In the genomic region with DNA sequence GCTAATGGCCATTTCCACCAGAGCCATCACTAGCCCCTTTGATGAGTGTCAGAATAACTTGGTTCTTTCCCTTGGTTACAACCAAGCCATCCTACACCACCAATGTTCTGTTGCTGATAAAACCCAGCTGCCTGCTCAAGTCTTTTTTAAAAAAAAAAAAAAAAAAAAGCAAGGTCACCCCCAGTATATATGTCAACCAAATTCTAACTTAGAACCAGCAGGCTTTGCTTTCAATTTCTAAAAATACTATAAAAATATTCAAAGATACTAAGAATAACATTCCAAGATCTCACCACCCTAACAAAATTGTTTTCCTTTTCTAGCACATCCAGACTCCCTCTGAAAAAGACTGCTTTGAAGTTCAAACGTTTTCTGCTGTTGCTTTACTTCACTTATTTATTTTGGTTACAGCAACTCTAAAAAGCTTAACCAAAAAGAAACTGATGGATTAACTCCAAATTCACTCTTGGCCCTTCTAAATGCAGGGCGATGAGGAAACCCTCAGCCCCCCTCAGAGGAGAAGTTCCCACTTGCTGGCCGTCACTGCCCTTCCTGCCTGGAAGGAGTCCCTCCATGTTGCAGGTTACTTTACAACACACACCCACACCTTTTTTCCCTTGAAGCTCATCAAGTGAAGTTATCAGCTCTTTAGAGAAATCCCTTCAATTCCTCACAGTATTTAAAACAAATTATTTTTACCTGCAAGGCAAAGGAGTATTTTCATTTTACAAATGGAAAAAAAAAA, we compare ENCODE assay signal across 15 cellular contexts. TPM values are rescaled to one million over a fixed set of nuclear protein-coding genes. Genes with fewer than 3 reads are reported as not detected.
DNase-seq lines count a peak whose midpoint lies in the region; ATAC-seq and TF ChIP-seq lines count a peak whose summit lies in the region.
"Had no signal": no experiment of that assay in that cellular context is flagged by ENCODE, and none has a peak within 500 bp of the region (broad histone marks: within the 10 kb centered on the region; RNA-seq: fewer than 3 reads in every experiment).

No MANE protein-coding gene starts in this region.

- H3K27me3 Mint-ChIP-seq in CD4-positive, CD25-positive, alpha-beta regulatory T cell: no peaks in the 10 kb centered on the region

- 11% methylated on average over 3 of the region's 3 CpGs for WGBS in esophagus muscularis mucosa

- peak overlapping the region in 2 of 4 donors; percentile 27 to 80 for H3K4me3 Mint-ChIP-seq in CD4-positive, CD25-positive, alpha-beta regulatory T cell

- H3F3A ChIP-seq in Loucy (ENCODE audit: low read depth): no peaks in the 10 kb centered on the region

- peaks cover 20% of the 10 kb centered on the region for H4K20me1 ChIP-seq in Loucy (ENCODE audit: insufficient read depth, low read length, poor library complexity, severe bottlenecking)

- in situ Hi-C loops in GM13976 (cut with MboI; ENCODE audit: low sequenced_read_pairs, unreplicated experiment): no loop called here

- H3K9ac ChIP-seq in Loucy (ENCODE audit: low read depth, low read length, poor library complexity, severe bottlenecking) (no peak overlapping the region), parathyroid adenoma (no peak overlapping the region)

- H3K36me3 ChIP-seq in CD4-positive, CD25-positive, alpha-beta regulatory T cell (ENCODE audit: control insufficient read depth, insufficient read depth, low read length): no peaks in the 10 kb centered on the region
- H3K36me3 ChIP-seq in Loucy (ENCODE audit: insufficient read depth, low read length) (no peaks in the 10 kb centered on the region), esophagus muscularis mucosa (no peaks in the 10 kb centered on the region), parathyroid adenoma (ENCODE audit: control insufficient read depth, insufficient read depth, low read length) (no peaks in the 10 kb centered on the region), Peyer's patch (no peaks in the 10 kb centered on the region)
- H3K36me3 ChIP-seq: heart left ventricle had no signal

- no peak for TF ChIP-seq EP300 in esophagus muscularis mucosa (IDR thresholded peaks at IDR 0.05)

- H3K27ac Mint-ChIP-seq in CD4-positive, CD25-positive, alpha-beta regulatory T cell: peak overlapping the region; percentile 26 to 86 (median 78)

- intact Hi-C loops in esophagus muscularis mucosa (cut with DNase I): no loop called here

- peaks cover 44% of the 10 kb centered on the region for H3K4me1 ChIP-seq in CD4-positive, CD25-positive, alpha-beta regulatory T cell (ENCODE audit: control insufficient read depth, insufficient read depth, low read length, poor library complexity, severe bottlenecking)
- H3K4me1 ChIP-seq in Loucy (ENCODE audit: insufficient read depth, low read length, poor library complexity, severe bottlenecking) (peaks cover 50% of the 10 kb centered on the region), esophagus muscularis mucosa (peaks cover 13 to 26% (median 20%) of the 10 kb centered on the region in 4 donors), parathyroid adenoma (peaks cover 4% of the 10 kb centered on the region), Peyer's patch (peaks cover 0 to 4% (median 0%) of the 10 kb centered on the region in 4 donors)

- TF ChIP-seq POLR2A in esophagus muscularis mucosa (IDR thresholded peaks at IDR 0.05; ENCODE audit: low read depth) (no peak), Peyer's patch (IDR thresholded peaks at IDR 0.05) (no peak)

- DNase-seq in CD4-positive, CD25-positive, alpha-beta regulatory T cell: no peak
- DNase-seq in esophagus muscularis mucosa (ENCODE audit: extremely low spot score) (no peak), GM13976 (ENCODE audit: low spot score) (no peak), Peyer's patch (no peak)
- DNase-seq: AML-193, heart left ventricle, left colon, NCI-H1417 treated with DMSO at 0.1 percent for 48 hours, NCI-H524 treated with DMSO at 0.1 percent for 48 hours, T-helper 9 cell had no signal

- TF ChIP-seq CTCF in Loucy (conservative IDR thresholded peaks at IDR 0.05; ENCODE audit: low read length) (no peak), esophagus muscularis mucosa (IDR thresholded peaks at IDR 0.05) (no peak), parathyroid adenoma (IDR thresholded peaks at IDR 0.05) (no peak), GM13976 (IDR thresholded peaks at IDR 0.05; ENCODE audit: borderline replicate concordance, control extremely low read depth, extremely low read depth, insufficient read depth, missing control alignments) (no peak), Peyer's patch (IDR thresholded peaks at IDR 0.05) (no peak)

- H3K79me2 ChIP-seq in Loucy (ENCODE audit: insufficient read depth, low read length): peaks cover 91% of the 10 kb centered on the region
- H3K79me2 ChIP-seq in parathyroid adenoma: peaks cover 31% of the 10 kb centered on the region

- H3K4me2 ChIP-seq in Loucy (ENCODE audit: low read depth, low read length, poor library complexity, severe bottlenecking): peak overlapping the region; percentile 48
- H3K4me2 ChIP-seq in parathyroid adenoma (ENCODE audit: low read length): no peak overlapping the region

- H3K27me3 ChIP-seq in CD4-positive, CD25-positive, alpha-beta regulatory T cell (ENCODE audit: control insufficient read depth, insufficient read depth, low read length): no peaks in the 10 kb centered on the region
- H3K27me3 ChIP-seq in Loucy (ENCODE audit: insufficient read depth, low read length, poor library complexity, severe bottlenecking) (no peaks in the 10 kb centered on the region), esophagus muscularis mucosa (no peaks in the 10 kb centered on the region), parathyroid adenoma (ENCODE audit: control insufficient read depth, insufficient read depth, low read length) (no peaks in the 10 kb centered on the region), Peyer's patch (no peaks in the 10 kb centered on the region)
- H3K27me3 ChIP-seq: heart left ventricle had no signal

- no peaks in the 10 kb centered on the region for H3K9me3 Mint-ChIP-seq in CD4-positive, CD25-positive, alpha-beta regulatory T cell

- H3K4me1 Mint-ChIP-seq in CD4-positive, CD25-positive, alpha-beta regulatory T cell: peaks cover 31 to 94% (median 59%) of the 10 kb centered on the region in 4 donors

- no peaks in the 10 kb centered on the region for H3K9me2 ChIP-seq in Loucy (replicated peaks; ENCODE audit: low read depth, low read length)

- ATAC-seq in CD4-positive, CD25-positive, alpha-beta regulatory T cell (ENCODE audit: low read depth in 2 of 2): no peak
- no peak for ATAC-seq in GM18907 (IDR thresholded peaks at IDR 0.05; ENCODE audit: unreplicated experiment)
- no peak for ATAC-seq in HG03039 (IDR thresholded peaks at IDR 0.05; ENCODE audit: unreplicated experiment)
- ATAC-seq: heart left ventricle, left colon had no signal

- peak overlapping the region; percentile 11 for H3K4me3 ChIP-seq in CD4-positive, CD25-positive, alpha-beta regulatory T cell (ENCODE audit: low read depth, low read length)
- H3K4me3 ChIP-seq in Loucy (ENCODE audit: low read length, poor library complexity, severe bottlenecking) (no peak overlapping the region), esophagus muscularis mucosa (peak overlapping the region; percentile 12 to 36 (median 24)), parathyroid adenoma (ENCODE audit: low read depth, low read length) (no peak overlapping the region), Peyer's patch (no peak overlapping the region)

- H3K9me3 ChIP-seq in CD4-positive, CD25-positive, alpha-beta regulatory T cell (ENCODE audit: control insufficient read depth in 2 of 2, low read length in 2 of 2): no peaks in the 10 kb centered on the region
- H3K9me3 ChIP-seq in Loucy (ENCODE audit: insufficient read depth, low read depth, low read length) (no peaks in the 10 kb centered on the region), esophagus muscularis mucosa (no peaks in the 10 kb centered on the region), parathyroid adenoma (ENCODE audit: control insufficient read depth, low read length) (no peaks in the 10 kb centered on the region), Peyer's patch (no peaks in the 10 kb centered on the region)
- H3K9me3 ChIP-seq: heart left ventricle had no signal

- no peak overlapping the region for H3K27ac ChIP-seq in CD4-positive, CD25-positive, alpha-beta regulatory T cell (ENCODE audit: insufficient read depth, low read length, poor library complexity, severe bottlenecking)
- H3K27ac ChIP-seq in esophagus muscularis mucosa (replicated peaks in 1 of 4) (peak overlapping the region; percentile 54 to 73 (median 71)), parathyroid adenoma (no peak overlapping the region), Peyer's patch (no peak overlapping the region)
- H3K27ac ChIP-seq: RWPE1 had no signal

- peaks cover 21% of the 10 kb centered on the region for H3K36me3 Mint-ChIP-seq in CD4-positive, CD25-positive, alpha-beta regulatory T cell

- no peak overlapping the region for H2AFZ ChIP-seq in Loucy (ENCODE audit: low read length)
- H2AFZ ChIP-seq in parathyroid adenoma: peak overlapping the region; percentile 41

RNA-seq across cellular contexts. Expression of a gene that starts 10.8 kb away (rescaled TPM):
- total RNA-seq in CD4-positive, CD25-positive, alpha-beta regulatory T cell: 162 TPM
- polyA plus RNA-seq in CD4-positive, CD25-positive, alpha-beta regulatory T cell: 100 to 1,000 TPM in 3 of 4 donors, 10 to 100 TPM in 1; 83.3 to 125 (median 110) TPM
- total RNA-seq in esophagus muscularis mucosa: 10 to 100 TPM; 31.0 to 42.4 (median 36.8) TPM
- 10 to 100 TPM; 20.4 to 44.6 (median 32.1) TPM for total RNA-seq in Peyer's patch

Comparison
In these comparisons a context has a peak if more than half of its experiments do, and no peak if none do; other contexts are left out.
1. H3K27ac ChIP-seq: peak in esophagus muscularis mucosa (4 of 4); none in CD4-positive, CD25-positive, alpha-beta regulatory T cell (single experiment), parathyroid adenoma (single experiment) and Peyer's patch (0 of 4).
2. H3K4me3 ChIP-seq: peak in CD4-positive, CD25-positive, alpha-beta regulatory T cell (single experiment) and esophagus muscularis mucosa (4 of 4); none in Loucy (single experiment), parathyroid adenoma (single experiment) and Peyer's patch (0 of 4).